ENCODE assay signal across 9 cellular contexts in the genomic region with DNA sequence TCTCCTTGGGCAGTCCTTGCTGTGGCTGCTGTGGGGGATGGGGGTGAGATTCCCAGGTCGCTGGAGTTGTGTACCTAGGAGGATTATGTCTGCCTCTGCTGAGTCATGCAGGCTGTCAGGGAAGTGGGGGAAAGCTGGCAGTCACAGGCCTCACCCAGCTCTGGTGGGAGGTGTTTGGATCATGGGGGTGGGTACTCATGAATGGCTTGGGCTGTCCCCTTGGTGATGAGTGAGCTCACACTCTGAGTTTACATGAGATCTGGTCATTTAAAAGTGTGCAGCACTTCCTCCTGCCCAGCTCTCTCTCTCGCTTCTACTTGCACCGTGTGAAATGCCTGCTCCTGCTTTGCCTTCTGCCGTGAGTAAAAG. TPM values are rescaled to one million over a fixed set of nuclear protein-coding genes. Genes with fewer than 3 reads are reported as not detected.
DNase-seq lines count a peak whose midpoint lies in the region; ATAC-seq and TF ChIP-seq lines count a peak whose summit lies in the region.
"Had no signal": no experiment of that assay in that cellular context is flagged by ENCODE, and none has a peak within 500 bp of the region (broad histone marks: within the 10 kb centered on the region; RNA-seq: fewer than 3 reads in every experiment).

No MANE protein-coding gene starts in this region.

- in situ Hi-C loops in gastrocnemius medialis (cut with MboI; ENCODE audit: low sequenced_read_pairs in 4 of 4): no loop called here

- H3K79me2 ChIP-seq in H9 (ENCODE audit: insufficient read depth, low read length): no peaks in the 10 kb centered on the region

- no peak overlapping the region for H2BK20ac ChIP-seq in H9 (ENCODE audit: low read depth, low read length, poor library complexity, severe bottlenecking)

- TF ChIP-seq CTCF in H9 (conservative IDR thresholded peaks at IDR 0.05) (no peak), fibroblast of the aortic adventitia (IDR thresholded peaks at IDR 0.05; ENCODE audit: insufficient read depth, low read length) (no peak), gastrocnemius medialis (IDR thresholded peaks at IDR 0.05 in 4 of 5, conservative IDR thresholded peaks at IDR 0.05 in 1 of 5) (no peak)

- no peak overlapping the region for H4K8ac ChIP-seq in H9 (replicated peaks; ENCODE audit: insufficient read length, low read depth, low read length)

- H2AFZ ChIP-seq in H9 (ENCODE audit: low read length): no peak overlapping the region

- no peak overlapping the region for H4K91ac ChIP-seq in H9 (ENCODE audit: insufficient read length, low read depth, low read length)

- no peaks in the 10 kb centered on the region for H3K79me1 ChIP-seq in H9 (ENCODE audit: insufficient read depth, low read depth, low read length, poor library complexity, severe bottlenecking)

- no peak overlapping the region for H2BK120ac ChIP-seq in H9 (ENCODE audit: low read depth, low read length, poor library complexity, severe bottlenecking)

- H3T11ph ChIP-seq in H9 (ENCODE audit: low read length): no peak overlapping the region

- H2BK12ac ChIP-seq in H9 (ENCODE audit: insufficient read length, low read depth, low read length): no peak overlapping the region

- no peaks in the 10 kb centered on the region for H3K36me3 ChIP-seq in gastrocnemius medialis

- H3K9me3 ChIP-seq in H9 (ENCODE audit: control insufficient read depth, low read depth, low read length): no peaks in the 10 kb centered on the region
- no peaks in the 10 kb centered on the region for H3K9me3 ChIP-seq in gastrocnemius medialis

- peaks cover 6 to 11% of the 10 kb centered on the region in 2 experiments; a peak in 3 of 5 replicates for H3K9me3 Mint-ChIP-seq in H9
- H3K9me3 Mint-ChIP-seq: activated CD8-positive, alpha-beta T cell treated with anti-CD3 and anti-CD28 coated beads for 36 hours had no signal

- no peaks in the 10 kb centered on the region for H3K23me2 ChIP-seq in H9 (ENCODE audit: insufficient read length, low read depth, low read length, poor library complexity, severe bottlenecking)

- H3K4me3 ChIP-seq in fibroblast of the aortic adventitia (ENCODE audit: low read depth, low read length) (no peak overlapping the region), gastrocnemius medialis (no peak overlapping the region)

- intact Hi-C loops in gastrocnemius medialis (cut with DNase I; ENCODE audit: low total_unique reads): no loop called here

- H3K4ac ChIP-seq in H9 (ENCODE audit: low read depth, low read length): no peak overlapping the region

- no peak overlapping the region for H3K4me2 ChIP-seq in H9 (ENCODE audit: insufficient read depth, insufficient read length, low read length)

- DNase-seq in H9 (no peak), SW480 (ENCODE audit: low spot score) (peak; percentile 52), fibroblast of the aortic adventitia (ENCODE audit: low read depth) (peak; percentile 27), gastrocnemius medialis (peak in 1 of 2 donors; percentile 60), SKM-1 treated with dmso at 0.1 percent for 144 hours (lab: John Stamatoyannopoulos, UW; ENCODE audit: unreplicated experiment) (no peak), foreskin melanocyte (no peak)
- DNase-seq: activated CD8-positive, alpha-beta T cell treated with anti-CD3 and anti-CD28 coated beads for 36 hours had no signal

- H2AK5ac ChIP-seq in H9 (ENCODE audit: insufficient read length, low read length): no peak overlapping the region

- ATAC-seq in gastrocnemius medialis (peak in 1 of 2 donors; percentile 64), HG03095 (IDR thresholded peaks at IDR 0.05; ENCODE audit: unreplicated experiment) (no peak), GM18502 (IDR thresholded peaks at IDR 0.05; ENCODE audit: poor library complexity, unreplicated experiment) (no peak)
- ATAC-seq: activated CD8-positive, alpha-beta T cell treated with anti-CD3 and anti-CD28 coated beads for 36 hours had no signal

- H3K36me3 Mint-ChIP-seq in H9 (ENCODE audit: insufficient read depth in 1 of 3, low read depth in 3 of 3): peaks cover 5 to 27% (median 6%) of the 10 kb centered on the region in 3 experiments; a peak in 6 of 7 replicates

- H3K23ac ChIP-seq in H9 (ENCODE audit: insufficient read length, low read depth, low read length): no peak overlapping the region

- H2BK15ac ChIP-seq in H9 (ENCODE audit: low read depth, low read length): no peak overlapping the region

- H3K56ac ChIP-seq in H9 (ENCODE audit: insufficient read length, low read depth, low read length): no peak overlapping the region

- no peak for TF ChIP-seq POLR2A in gastrocnemius medialis (IDR thresholded peaks at IDR 0.05)

- H3K18ac ChIP-seq in H9 (ENCODE audit: insufficient read length, low read depth, low read length): no peak overlapping the region

- no peak overlapping the region for H3K9ac ChIP-seq in H9 (ENCODE audit: extremely low read depth, insufficient read length, low read length)

- H2BK5ac ChIP-seq in H9 (ENCODE audit: insufficient read length, low read length): no peak overlapping the region

- no peaks in the 10 kb centered on the region; the same call in 1 of the 2 replicates for H3K4me1 ChIP-seq in H9 (ENCODE audit: insufficient read depth, low read length)
- peaks cover 13% of the 10 kb centered on the region in 2 donors for H3K4me1 ChIP-seq in gastrocnemius medialis

- H3K27ac Mint-ChIP-seq in H9: peak overlapping the region in 2 of 3 experiments; percentile 59 to 89; a peak in 5 of 7 replicates
- H3K27ac Mint-ChIP-seq: activated CD8-positive, alpha-beta T cell treated with anti-CD3 and anti-CD28 coated beads for 36 hours had no signal

- peaks cover 16 to 29% of the 10 kb centered on the region in 2 experiments for H3K4me1 Mint-ChIP-seq in H9

- no peaks in the 10 kb centered on the region for H4K20me1 ChIP-seq in H9 (ENCODE audit: control insufficient read depth, insufficient read depth, insufficient read length)

- H3K27me3 ChIP-seq in H9 (ENCODE audit: insufficient read depth, low read length) (no peaks in the 10 kb centered on the region), gastrocnemius medialis (no peaks in the 10 kb centered on the region)

- no peak overlapping the region for H4K5ac ChIP-seq in H9 (ENCODE audit: insufficient read length, low read depth, low read length)

- H3K14ac ChIP-seq in H9 (ENCODE audit: insufficient read depth, low read length): no peak overlapping the region; the same call in 1 of the 2 replicates

- H3K27ac ChIP-seq in H9 (ENCODE audit: insufficient read length, low read depth, low read length) (no peak overlapping the region), gastrocnemius medialis (peak overlapping the region; percentile 57 to 67 (median 64))

- no CpG with 5 or more reads among the region's 4 CpGs for WGBS in H9 (ENCODE audit: extremely low coverage, insufficient read length, low lambda C conversion rate)

- peaks cover 3% of the 10 kb centered on the region; the same call in 1 of the 2 replicates for H3K27me3 Mint-ChIP-seq in H9 (ENCODE audit: low read depth)

- no peak overlapping the region for H3K4me3 Mint-ChIP-seq in H9
- H3K4me3 Mint-ChIP-seq: activated CD8-positive, alpha-beta T cell treated with anti-CD3 and anti-CD28 coated beads for 36 hours had no signal

RNA-seq across cellular contexts. Expression of gene PDLIM3, which starts 24.6 kb away (rescaled TPM):
- total RNA-seq in H9 (2021): 12.0 and 13.1 TPM in 2 replicates
- 3.0 and 10.1 TPM in 2 replicates for total RNA-seq in fibroblast of the aortic adventitia (ENCODE audit: low replicate concordance)
- 1,000 to 10,000 TPM; 1,062 to 7,224 (median 2,598) TPM for total RNA-seq in gastrocnemius medialis
- total RNA-seq: activated CD8-positive, alpha-beta T cell treated with anti-CD3 and anti-CD28 coated beads for 36 hours had no signal

Comparison
In these comparisons a context has a peak if more than half of its experiments do, and no peak if none do; other contexts are left out.
1. DNase-seq: peak in SW480 (single experiment) and fibroblast of the aortic adventitia (single experiment); none in H9 (single experiment), SKM-1 treated with dmso at 0.1 percent for 144 hours (single experiment) and foreskin melanocyte (single experiment).
2. RNA of gene PDLIM3, which starts 24.6 kb away (total RNA-seq): 1,062 to 7,224 TPM in gastrocnemius medialis; 12.0 to 13.1 TPM in H9 and 3.0 to 10.1 TPM in fibroblast of the aortic adventitia; every median in the first group is over 10 times any median in the second.